ENCODE assay signal across 22 cellular contexts in the genomic region with DNA sequence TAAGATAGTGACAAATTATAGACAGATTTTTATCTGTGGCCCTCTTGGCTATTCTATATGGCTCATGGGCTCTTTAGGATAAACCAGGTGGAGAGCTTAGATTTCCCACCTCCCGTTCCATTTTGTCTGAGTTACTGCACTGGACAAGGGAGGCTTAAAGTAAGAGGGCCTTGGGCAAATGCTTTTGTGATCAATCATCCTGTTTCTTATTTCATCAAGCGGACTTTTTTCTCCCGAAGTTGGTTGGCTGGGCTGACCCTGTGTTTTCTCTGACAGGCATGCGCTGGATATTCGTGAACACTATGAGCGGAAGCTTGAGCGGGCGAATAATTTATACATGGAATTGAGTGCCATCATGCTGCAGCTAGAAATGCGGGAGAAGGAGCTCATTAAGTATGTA.
"Had no signal": no experiment of that assay in that cellular context is flagged by ENCODE, and none has a peak within 500 bp of the region (broad histone marks: within the 10 kb centered on the region; RNA-seq: fewer than 3 reads in every experiment).

No MANE protein-coding gene starts in this region.

- H3K4me1 ChIP-seq: colonic mucosa, esophagus muscularis mucosa, esophagus squamous epithelium, foreskin keratinocyte, gastrocnemius medialis, gastroesophageal sphincter, heart left ventricle, heart right ventricle had no signal

- H3K27ac ChIP-seq: colonic mucosa, dorsolateral prefrontal cortex, epithelial cell of prostate, esophagus muscularis mucosa, esophagus squamous epithelium, foreskin keratinocyte, gastrocnemius medialis, gastroesophageal sphincter, heart left ventricle, heart right ventricle had no signal

- DNase-seq: colonic mucosa; cortex of kidney; dermis blood vessel endothelial cell; dorsolateral prefrontal cortex; effector CD4-positive, alpha-beta T cell; effector CD8-positive, alpha-beta T cell; effector memory CD4-positive, alpha-beta T cell; effector memory CD8-positive, alpha-beta T cell; endodermal cell; erythroblast; esophagus squamous epithelium; foreskin fibroblast; foreskin keratinocyte; foreskin melanocyte; gastrocnemius medialis; glutamatergic neuron; head of caudate nucleus; heart left ventricle; heart right ventricle had no signal

- H3K27me3 ChIP-seq: colonic mucosa, dorsolateral prefrontal cortex, esophagus muscularis mucosa, esophagus squamous epithelium, foreskin keratinocyte, gastrocnemius medialis, gastroesophageal sphincter, heart left ventricle, heart right ventricle had no signal

- H3K4me3 ChIP-seq: colonic mucosa, dorsolateral prefrontal cortex, esophagus muscularis mucosa, esophagus squamous epithelium, gastrocnemius medialis, gastroesophageal sphincter, heart left ventricle, heart right ventricle had no signal

- H3K9me3 ChIP-seq: colonic mucosa, esophagus muscularis mucosa, esophagus squamous epithelium, gastrocnemius medialis, gastroesophageal sphincter, heart left ventricle, heart right ventricle had no signal

- H3K36me3 ChIP-seq: colonic mucosa had no signal
